In the genomic region with DNA sequence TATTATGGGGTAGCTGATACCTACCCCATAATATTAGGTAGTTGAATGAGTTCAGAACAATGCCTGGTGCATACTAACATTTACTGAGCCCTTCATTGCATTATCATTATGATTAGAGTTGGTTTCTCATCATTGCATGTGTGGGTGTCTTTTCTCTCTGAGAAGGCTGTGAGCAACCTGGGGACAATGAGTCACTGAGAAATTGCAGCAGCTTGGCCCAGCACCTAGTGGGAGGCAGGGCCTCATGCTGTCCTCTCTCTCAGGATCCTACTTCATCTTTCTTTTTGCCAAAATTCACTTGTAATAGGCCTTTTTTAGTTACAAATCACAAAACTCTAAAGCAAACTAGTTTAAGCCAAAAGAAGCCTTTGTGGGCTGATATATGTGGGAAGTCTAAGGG, we compare ENCODE assay signal across 8 cellular contexts.
DNase-seq lines count a peak whose midpoint lies in the region; ATAC-seq and TF ChIP-seq lines count a peak whose summit lies in the region.

No MANE protein-coding gene starts in this region.

- ATAC-seq in HG03432 (IDR thresholded peaks at IDR 0.05; ENCODE audit: unreplicated experiment), result no peak
- ATAC-seq in HG03521 (IDR thresholded peaks at IDR 0.05; ENCODE audit: unreplicated experiment), result no peak

- DNase-seq in GM13976 (ENCODE audit: low spot score), result peak; percentile 61
- peak; percentile 67 to 75 for DNase-seq in stimulated activated CD4-positive, alpha-beta T cell treated with anti-CD3 and anti-CD28 coated beads, Interleukin-2, amount 100 ng/mL, for 24 hours
- DNase-seq in GF-D8 (lab: John Stamatoyannopoulos, UW), result no peak
- no peak for DNase-seq in ecto neural progenitor cell (ENCODE audit: low spot score)

- H3K9me3 Mint-ChIP-seq in T-helper 1 cell treated with Interleukin-12 subunit alpha and Interleukin-12 subunit beta and Interleukin-4 antibody, amounts not matched to agents 30 μg/mL and 1 μg/mL, for 36 hours, result no peaks in the 10 kb centered on the region
- no peaks in the 10 kb centered on the region for H3K9me3 Mint-ChIP-seq in dendritic cell treated with granulocyte-macrophage colony-stimulating factor and Interleukin-4, amounts not matched to agents 40 ng/mL and 50 ng/mL, for 4 days

- TF ChIP-seq CTCF in GM13976 (IDR thresholded peaks at IDR 0.05; ENCODE audit: borderline replicate concordance, control extremely low read depth, extremely low read depth, insufficient read depth, missing control alignments), result no peak

- intact Hi-C loops in dendritic cell treated with granulocyte-macrophage colony-stimulating factor and Interleukin-4, amounts not matched to agents 40 ng/mL and 50 ng/mL, for 4 days (cut with micrococcal nuclease), result no loop called here

- H3K27ac Mint-ChIP-seq in T-helper 1 cell treated with Interleukin-12 subunit alpha and Interleukin-12 subunit beta and Interleukin-4 antibody, amounts not matched to agents 30 μg/mL and 1 μg/mL, for 36 hours, result peak overlapping the region; percentile 69
- peak overlapping the region; percentile 99 for H3K27ac Mint-ChIP-seq in dendritic cell treated with granulocyte-macrophage colony-stimulating factor and Interleukin-4, amounts not matched to agents 40 ng/mL and 50 ng/mL, for 4 days

- in situ Hi-C loops in GM13976 (cut with MboI; ENCODE audit: low sequenced_read_pairs, unreplicated experiment), result no loop called here

- peaks cover 42% of the 10 kb centered on the region for H3K4me1 Mint-ChIP-seq in T-helper 1 cell treated with Interleukin-12 subunit alpha and Interleukin-12 subunit beta and Interleukin-4 antibody, amounts not matched to agents 30 μg/mL and 1 μg/mL, for 36 hours (ENCODE audit: low read depth)
- H3K4me1 Mint-ChIP-seq in dendritic cell treated with granulocyte-macrophage colony-stimulating factor and Interleukin-4, amounts not matched to agents 40 ng/mL and 50 ng/mL, for 4 days (ENCODE audit: low read depth), result peaks cover 77% of the 10 kb centered on the region

- peaks cover 26% of the 10 kb centered on the region for H3K36me3 Mint-ChIP-seq in T-helper 1 cell treated with Interleukin-12 subunit alpha and Interleukin-12 subunit beta and Interleukin-4 antibody, amounts not matched to agents 30 μg/mL and 1 μg/mL, for 36 hours (ENCODE audit: low read depth)
- peaks cover 27% of the 10 kb centered on the region for H3K36me3 Mint-ChIP-seq in dendritic cell treated with granulocyte-macrophage colony-stimulating factor and Interleukin-4, amounts not matched to agents 40 ng/mL and 50 ng/mL, for 4 days (ENCODE audit: low read depth)

- H3K4me3 Mint-ChIP-seq in T-helper 1 cell treated with Interleukin-12 subunit alpha and Interleukin-12 subunit beta and Interleukin-4 antibody, amounts not matched to agents 30 μg/mL and 1 μg/mL, for 36 hours, result no peak overlapping the region
- H3K4me3 Mint-ChIP-seq in dendritic cell treated with granulocyte-macrophage colony-stimulating factor and Interleukin-4, amounts not matched to agents 40 ng/mL and 50 ng/mL, for 4 days, result no peak overlapping the region

- H3K27me3 Mint-ChIP-seq in T-helper 1 cell treated with Interleukin-12 subunit alpha and Interleukin-12 subunit beta and Interleukin-4 antibody, amounts not matched to agents 30 μg/mL and 1 μg/mL, for 36 hours (ENCODE audit: low read depth), result no peaks in the 10 kb centered on the region
- no peaks in the 10 kb centered on the region for H3K27me3 Mint-ChIP-seq in dendritic cell treated with granulocyte-macrophage colony-stimulating factor and Interleukin-4, amounts not matched to agents 40 ng/mL and 50 ng/mL, for 4 days

Comparison
In these comparisons a context has a peak if more than half of its experiments do, and no peak if none do; other contexts are left out.
1. DNase-seq: peak in GM13976 (single experiment) and stimulated activated CD4-positive, alpha-beta T cell treated with anti-CD3 and anti-CD28 coated beads, Interleukin-2, amount 100 ng/mL, for 24 hours (2 of 2); none in GF-D8 (single experiment) and ecto neural progenitor cell (single experiment).